Comparison of ENCODE assay signal across 32 cellular contexts in the genomic region with DNA sequence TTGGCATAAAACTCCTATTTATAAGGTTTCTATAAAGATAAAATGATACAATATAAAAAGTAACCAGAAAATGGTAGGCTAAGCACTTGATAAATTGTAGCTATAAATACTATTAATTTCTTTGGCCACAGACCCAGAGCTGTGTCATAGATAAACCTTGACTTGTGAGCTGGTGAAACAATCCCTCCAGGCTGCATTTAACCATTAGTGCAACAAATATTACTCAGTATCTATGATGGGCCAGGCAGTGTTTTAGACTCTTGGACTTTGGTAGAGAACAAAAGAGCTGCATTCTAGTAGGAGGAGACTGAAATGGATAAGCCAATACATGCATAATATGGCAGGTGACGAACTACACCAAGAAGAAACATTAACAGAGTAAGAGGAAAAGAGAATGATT.
"Had no signal": no experiment of that assay in that cellular context is flagged by ENCODE, and none has a peak within 500 bp of the region (broad histone marks: within the 10 kb centered on the region; RNA-seq: fewer than 3 reads in every experiment).

No MANE protein-coding gene starts in this region.

- ATAC-seq: activated CD8-positive, alpha-beta memory T cell treated with anti-CD3 and anti-CD28 coated beads, Interleukin-2, amount 10 ng/mL, durations not matched to agents 7 days and 5 days; activated T-helper 17 cell treated with anti-CD3 and anti-CD28 coated beads, Interleukin-2, amount 50 U/mL, for 72 hours; body of pancreas; PC-3 had no signal

- H3K4me3 ChIP-seq: body of pancreas, breast epithelium, Peyer's patch had no signal

- H3K4me3 Mint-ChIP-seq: activated CD4-positive, alpha-beta memory T cell treated with anti-CD3 and anti-CD28 coated beads, Interleukin-2, amount 10 ng/mL, durations not matched to agents 7 days and 5 days; activated CD8-positive, alpha-beta memory T cell treated with anti-CD3 and anti-CD28 coated beads, Interleukin-2, amount 10 ng/mL, durations not matched to agents 7 days and 5 days; activated naive CD8-positive, alpha-beta T cell treated with anti-CD3 and anti-CD28 coated beads for 36 hours; activated T-helper 17 cell treated with anti-CD3 and anti-CD28 coated beads, Interleukin-2, amount 50 U/mL, for 72 hours had no signal

- H3K36me3 ChIP-seq: breast epithelium, Peyer's patch, WERI-Rb-1 had no signal

- H3K4me2 ChIP-seq: KMS-11 had no signal

- H3K4me1 Mint-ChIP-seq: activated CD4-positive, alpha-beta memory T cell treated with anti-CD3 and anti-CD28 coated beads, Interleukin-2, amount 10 ng/mL, durations not matched to agents 7 days and 5 days; activated CD8-positive, alpha-beta memory T cell treated with anti-CD3 and anti-CD28 coated beads, Interleukin-2, amount 10 ng/mL, durations not matched to agents 7 days and 5 days; activated naive CD8-positive, alpha-beta T cell treated with anti-CD3 and anti-CD28 coated beads for 36 hours; activated T-helper 17 cell treated with anti-CD3 and anti-CD28 coated beads, Interleukin-2, amount 50 U/mL, for 72 hours had no signal

- H3K9ac ChIP-seq: KMS-11 had no signal

- H3K27me3 Mint-ChIP-seq: activated CD4-positive, alpha-beta memory T cell treated with anti-CD3 and anti-CD28 coated beads, Interleukin-2, amount 10 ng/mL, durations not matched to agents 7 days and 5 days; activated CD8-positive, alpha-beta memory T cell treated with anti-CD3 and anti-CD28 coated beads, Interleukin-2, amount 10 ng/mL, durations not matched to agents 7 days and 5 days; activated naive CD8-positive, alpha-beta T cell treated with anti-CD3 and anti-CD28 coated beads for 36 hours; activated T-helper 17 cell treated with anti-CD3 and anti-CD28 coated beads, Interleukin-2, amount 50 U/mL, for 72 hours had no signal

- H3K9me3 ChIP-seq: body of pancreas, breast epithelium, Peyer's patch had no signal

- DNase-seq: activated CD4-positive, alpha-beta memory T cell treated with anti-CD3 and anti-CD28 coated beads, Interleukin-2, amount 10 ng/mL, durations not matched to agents 7 days and 5 days; activated CD4-positive, alpha-beta T cell treated with anti-CD3 and anti-CD28 coated beads for 1 hour; activated CD4-positive, alpha-beta T cell treated with anti-CD3 and anti-CD28 coated beads for 48 hours; activated CD4-positive, CD25-positive, alpha-beta regulatory T cell; activated CD8-positive, alpha-beta memory T cell treated with anti-CD3 and anti-CD28 coated beads for 24 hours; activated CD8-positive, alpha-beta memory T cell treated with anti-CD3 and anti-CD28 coated beads, Interleukin-2, amount 10 ng/mL, durations not matched to agents 7 days and 5 days; activated CD8-positive, alpha-beta memory T cell treated with anti-CD3 and anti-CD28 coated beads, Interleukin-2, amount 50 U/mL, for 48 hours; activated effector memory CD4-positive, alpha-beta T cell treated with anti-CD3 and anti-CD28 coated beads, Interleukin-2, amount 50 U/mL, for 16 hours; activated naive CD4-positive, alpha-beta T cell; activated naive CD4-positive, alpha-beta T cell treated with anti-CD3 and anti-CD28 coated beads, Interleukin-2, amount 50 U/mL, for 16 hours; activated naive CD8-positive, alpha-beta T cell treated with anti-CD3 and anti-CD28 coated beads for 36 hours; activated T-cell treated with anti-CD3 and anti-CD28 coated beads, Interleukin-2, amount 50 U/mL, for 48 hours; amniotic stem cell; aorta; body of pancreas; caudate nucleus; MM.1S; MV-4-11; NCI-H1092; NCI-H1436 treated with DMSO at 0.1 percent for 48 hours; NCI-H1694 treated with DMSO at 0.1 percent for 48 hours; NCI-H2029; NCI-H345; NCI-H524 treated with DMSO at 0.1 percent for 48 hours; PC-3; Peyer's patch; RPMI8226; T1000; WERI-Rb-1 had no signal

- H3K4me1 ChIP-seq: body of pancreas, breast epithelium, Peyer's patch had no signal

- H3K27ac Mint-ChIP-seq: activated CD4-positive, alpha-beta memory T cell treated with anti-CD3 and anti-CD28 coated beads, Interleukin-2, amount 10 ng/mL, durations not matched to agents 7 days and 5 days; activated CD8-positive, alpha-beta memory T cell treated with anti-CD3 and anti-CD28 coated beads, Interleukin-2, amount 10 ng/mL, durations not matched to agents 7 days and 5 days; activated naive CD8-positive, alpha-beta T cell treated with anti-CD3 and anti-CD28 coated beads for 36 hours; activated T-helper 17 cell treated with anti-CD3 and anti-CD28 coated beads, Interleukin-2, amount 50 U/mL, for 72 hours had no signal

- H3K27ac ChIP-seq: body of pancreas, breast epithelium, KMS-11, Peyer's patch, WERI-Rb-1 had no signal

- H3K27me3 ChIP-seq: body of pancreas, breast epithelium, Peyer's patch had no signal
